Comparison of ENCODE assay signal across 8 cellular contexts in genomic region chr11:19951558-19952083, GRCh38.
DNase-seq lines count a peak whose midpoint lies in the region; ATAC-seq and TF ChIP-seq lines count a peak whose summit lies in the region.

No MANE protein-coding gene starts in this region.

- ATAC-seq in GM19397 (IDR thresholded peaks at IDR 0.05; ENCODE audit: unreplicated experiment) (peak; percentile 85), HG03342 (IDR thresholded peaks at IDR 0.05; ENCODE audit: unreplicated experiment) (peak; percentile 93)
- peak; percentile 67 for ATAC-seq in stimulated activated naive CD8-positive, alpha-beta T cell treated with anti-CD3 and anti-CD28 coated beads, Interleukin-15, amount 100 ng/mL, for 72 hours

- no peaks in the 10 kb centered on the region for H3F3A ChIP-seq in DOHH2 (ENCODE audit: control insufficient read depth, insufficient read depth)

- DNase-seq in NCI-H510A treated with DMSO at 0.1 percent for 48 hours (lab: John Stamatoyannopoulos, UW) (peak; percentile 60), astrocyte of the spinal cord (ENCODE audit: low read depth, low spot score) (peak; percentile 73), immature natural killer cell (peak; percentile 42 to 50 (median 48))
- peak in 1 of 2 donors; percentile 26 for DNase-seq in stimulated activated naive CD8-positive, alpha-beta T cell treated with anti-CD3 and anti-CD28 coated beads, Interleukin-15, amount 100 ng/mL, for 72 hours
- no peak for DNase-seq in stimulated activated CD4-positive, alpha-beta T cell treated with anti-CD3 and anti-CD28 coated beads, Interleukin-1b, Interleukin-23, amount 100 ng/mL, for 48 hours

- H3K4me3 Mint-ChIP-seq in immature natural killer cell, result peak overlapping the region; percentile 19 to 68 (median 64)
- peak overlapping the region; percentile 56 to 57 for H3K4me3 Mint-ChIP-seq in stimulated activated naive CD8-positive, alpha-beta T cell treated with anti-CD3 and anti-CD28 coated beads, Interleukin-15, amount 100 ng/mL, for 72 hours

- H3K4me1 Mint-ChIP-seq in immature natural killer cell, result peaks cover 7 to 9% of the 10 kb centered on the region in 2 donors
- H3K4me1 Mint-ChIP-seq in stimulated activated naive CD8-positive, alpha-beta T cell treated with anti-CD3 and anti-CD28 coated beads, Interleukin-15, amount 100 ng/mL, for 72 hours, result peaks cover 26% of the 10 kb centered on the region

- peaks cover 2 to 4% (median 3%) of the 10 kb centered on the region in 3 donors for H3K27me3 Mint-ChIP-seq in immature natural killer cell (ENCODE audit: low read depth in 3 of 3)
- peaks cover 48% of the 10 kb centered on the region for H3K27me3 Mint-ChIP-seq in stimulated activated naive CD8-positive, alpha-beta T cell treated with anti-CD3 and anti-CD28 coated beads, Interleukin-15, amount 100 ng/mL, for 72 hours

- H3K36me3 Mint-ChIP-seq in immature natural killer cell, result peaks cover 0 to 2% (median 0%) of the 10 kb centered on the region in 3 donors

- H3K9me3 Mint-ChIP-seq in immature natural killer cell, result no peaks in the 10 kb centered on the region
- H3K9me3 Mint-ChIP-seq in stimulated activated naive CD8-positive, alpha-beta T cell treated with anti-CD3 and anti-CD28 coated beads, Interleukin-15, amount 100 ng/mL, for 72 hours, result no peaks in the 10 kb centered on the region

- H3K4me1 ChIP-seq in DOHH2 (ENCODE audit: control insufficient read depth, low read length), result peaks cover 5% of the 10 kb centered on the region; the same call in 1 of the 2 replicates

- no peaks in the 10 kb centered on the region for H4K20me1 ChIP-seq in DOHH2 (ENCODE audit: control insufficient read depth, insufficient read depth, low read depth, low read length)

- no peaks in the 10 kb centered on the region for H3K79me2 ChIP-seq in DOHH2 (ENCODE audit: control insufficient read depth, low read length)

- TF ChIP-seq CTCF in DOHH2 (IDR thresholded peaks at IDR 0.05; ENCODE audit: low read depth, low read length, poor library complexity, severe bottlenecking) (peak; percentile 75), astrocyte of the spinal cord (IDR thresholded peaks at IDR 0.05; ENCODE audit: low read depth, low read length) (peak; percentile 55)

- H3K27ac ChIP-seq in DOHH2 (ENCODE audit: low read depth, low read length), result no peak overlapping the region

- peak overlapping the region; percentile 65 for H3K4me2 ChIP-seq in DOHH2 (ENCODE audit: low read length)

- in situ Hi-C loops in astrocyte of the spinal cord (cut with HindIII; ENCODE audit: low sequenced_read_pairs), result no loop called here

- H3K9me3 ChIP-seq in DOHH2 (ENCODE audit: control insufficient read depth, insufficient read depth, low read length), result no peaks in the 10 kb centered on the region

- H3K4me3 ChIP-seq in DOHH2 (ENCODE audit: low read length) (peak overlapping the region; percentile 51), astrocyte of the spinal cord (ENCODE audit: low read depth, low read length) (no peak overlapping the region)

- no peaks in the 10 kb centered on the region for H3K9me2 ChIP-seq in DOHH2 (replicated peaks; ENCODE audit: control insufficient read depth, low read length)

- H3K27ac Mint-ChIP-seq in immature natural killer cell, result no peak overlapping the region
- H3K27ac Mint-ChIP-seq in stimulated activated naive CD8-positive, alpha-beta T cell treated with anti-CD3 and anti-CD28 coated beads, Interleukin-15, amount 100 ng/mL, for 72 hours, result peak overlapping the region; percentile 19 to 65

- no peaks in the 10 kb centered on the region for H3K36me3 ChIP-seq in DOHH2 (ENCODE audit: control insufficient read depth, low read length)

- H3K27me3 ChIP-seq in DOHH2 (ENCODE audit: control insufficient read depth, low read length), result peaks cover 13% of the 10 kb centered on the region

Comparison
In these comparisons a context has a peak if more than half of its experiments do, and no peak if none do; other contexts are left out.
1. H3K27ac Mint-ChIP-seq: peak in stimulated activated naive CD8-positive, alpha-beta T cell treated with anti-CD3 and anti-CD28 coated beads, Interleukin-15, amount 100 ng/mL, for 72 hours (2 of 2); none in immature natural killer cell (0 of 6).
2. Peak in every context shown above with its lines, with median percentiles within 50 percentile points of each other: ATAC-seq.